ENCODE assay signal across 1 cellular context in genomic region chr20:31638816-31639215, GRCh38.
TF ChIP-seq lines count a peak whose summit lies in the region.

No MANE protein-coding gene starts in this region.

TF ChIP-seq in H1, 55 proteins besides CTCF, POLR2A, EP300 and RAD21:
- TF ChIP-seq JUND (IDR thresholded peaks at IDR 0.05; ENCODE audit: low read length), result no peak
- no peak for TF ChIP-seq EZH2 (IDR thresholded peaks at IDR 0.05; ENCODE audit: low read depth, low read length, severe bottlenecking)
- no peak for TF ChIP-seq TBP (IDR thresholded peaks at IDR 0.05; ENCODE audit: low read depth, low read length)
- TF ChIP-seq ATF3 (IDR thresholded peaks at IDR 0.05; ENCODE audit: insufficient read depth, low read depth, low read length), result no peak
- TF ChIP-seq SP4 (IDR thresholded peaks at IDR 0.05; ENCODE audit: low read length), result no peak
- TF ChIP-seq TAF1 (IDR thresholded peaks at IDR 0.05; ENCODE audit: low read depth, low read length), result no peak
- TF ChIP-seq RBBP5 (IDR thresholded peaks at IDR 0.05; ENCODE audit: borderline replicate concordance, low read depth, low read length), result no peak
- TF ChIP-seq RXRA (IDR thresholded peaks at IDR 0.05; ENCODE audit: insufficient read depth, low read depth, low read length), result no peak
- no peak for TF ChIP-seq FOSL1 (IDR thresholded peaks at IDR 0.05; ENCODE audit: insufficient read depth, low read depth, low read length)
- no peak for TF ChIP-seq CHD1 (IDR thresholded peaks at IDR 0.05; ENCODE audit: low read depth, low read length)
- TF ChIP-seq PHF8 (conservative IDR thresholded peaks at IDR 0.05; ENCODE audit: low read depth, low read length), result no peak
- TF ChIP-seq SP2 (IDR thresholded peaks at IDR 0.05; ENCODE audit: low read length), result no peak
- TF ChIP-seq POLR2AphosphoS5 (IDR thresholded peaks at IDR 0.05; ENCODE audit: low read depth, low read length), result no peak
- TF ChIP-seq, protein P1, sequence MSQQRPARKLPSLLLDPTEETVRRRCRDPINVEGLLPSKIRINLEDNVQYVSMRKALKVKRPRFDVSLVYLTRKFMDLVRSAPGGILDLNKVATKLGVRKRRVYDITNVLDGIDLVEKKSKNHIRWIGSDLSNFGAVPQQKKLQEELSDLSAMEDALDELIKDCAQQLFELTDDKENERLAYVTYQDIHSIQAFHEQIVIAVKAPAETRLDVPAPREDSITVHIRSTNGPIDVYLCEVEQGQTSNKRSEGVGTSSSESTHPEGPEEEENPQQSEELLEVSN (IDR thresholded peaks at IDR 0.05), result no peak
- no peak for TF ChIP-seq ASH2L (IDR thresholded peaks at IDR 0.05; ENCODE audit: low read length)
- TF ChIP-seq KDM5A (IDR thresholded peaks at IDR 0.05; ENCODE audit: low read length), result no peak
- TF ChIP-seq GABPA (IDR thresholded peaks at IDR 0.05; ENCODE audit: borderline replicate concordance, insufficient read depth, low read length), result no peak
- no peak for TF ChIP-seq SIN3A (conservative IDR thresholded peaks at IDR 0.05 in 1 of 2, IDR thresholded peaks at IDR 0.05 in 1 of 2; ENCODE audit: low read depth in 1 of 2, low read length in 2 of 2)
